22 cellular contexts compared by ENCODE assay signal in the genomic region with DNA sequence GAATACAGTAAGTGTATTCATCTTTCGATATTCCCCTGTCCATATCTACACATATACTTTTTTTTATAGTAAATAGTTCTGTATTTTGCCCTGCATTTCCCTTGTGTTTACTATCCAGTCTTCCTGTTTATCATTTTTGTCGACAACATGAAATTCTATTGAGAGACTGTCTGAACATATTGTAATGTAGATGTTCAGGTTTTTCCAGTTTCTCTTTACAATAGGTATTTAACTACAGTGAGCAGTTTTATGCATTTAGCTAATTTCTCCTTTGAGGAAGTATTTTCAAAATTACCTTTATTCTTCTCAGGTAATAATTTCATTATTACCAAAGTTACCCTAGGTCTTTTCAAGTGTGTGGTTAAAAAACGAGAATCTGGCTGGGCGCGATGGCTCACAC. TPM values are rescaled to one million over a fixed set of nuclear protein-coding genes. Genes with fewer than 3 reads are reported as not detected.
A peak's percentile ranks its signal among the peaks of the same experiment; 100 is the strongest.
DNase-seq lines count a peak whose midpoint lies in the region; TF ChIP-seq lines count a peak whose summit lies in the region.
"Had no signal": no experiment of that assay in that cellular context is flagged by ENCODE, and none has a peak within 500 bp of the region (broad histone marks: within the 10 kb centered on the region; RNA-seq: fewer than 3 reads in every experiment).

No MANE protein-coding gene starts in this region.

- POLR2A ChIA-PET in activated CD4-positive, alpha-beta memory T cell treated with anti-CD3 and anti-CD28 coated beads, Interleukin-2, amount 10 ng/mL, durations not matched to agents 7 days and 5 days (lab: Charles Lee), result interaction anchor here (1.2 to 1.7 kb wide), 3 partner anchors 9 to 15 kb away, joined by 3 to 7 read pairs (median 7); no protein-coding TSS in a partner anchor
- POLR2A ChIA-PET in activated CD4-positive, alpha-beta memory T cell treated with anti-CD3 and anti-CD28 coated beads for 36 hours (lab: Charles Lee), result interaction anchor here (1.7 kb wide), 1 partner anchor 10 kb away, joined by 6 read pairs; no protein-coding TSS in a partner anchor
- POLR2A ChIA-PET in CD4-positive, alpha-beta memory T cell (lab: Charles Lee; ENCODE audit: partially characterized antibody), result interaction anchor here (1.6 to 17.9 kb wide), 4 partner anchors 8 to 64 kb away, joined by 5 to 1203 read pairs (median 119); partner anchors contain the start of genes LIMK2 and PIK3IP1

- H3K9me3 Mint-ChIP-seq in activated CD4-positive, alpha-beta memory T cell treated with anti-CD3 and anti-CD28 coated beads, Interleukin-2, amount 10 ng/mL, durations not matched to agents 7 days and 5 days, result no peaks in the 10 kb centered on the region
- no peaks in the 10 kb centered on the region for H3K9me3 Mint-ChIP-seq in activated CD4-positive, alpha-beta memory T cell treated with anti-CD3 and anti-CD28 coated beads for 36 hours
- H3K9me3 Mint-ChIP-seq in CD4-positive, alpha-beta memory T cell, result no peaks in the 10 kb centered on the region
- H3K9me3 Mint-ChIP-seq in endothelial cell (ENCODE audit: unreplicated experiment), result no peaks in the 10 kb centered on the region
- H3K9me3 Mint-ChIP-seq: activated naive CD8-positive, alpha-beta T cell treated with anti-CD3 and anti-CD28 coated beads, Interleukin-2, amount 10 ng/mL, durations not matched to agents 7 days and 5 days; neural progenitor cell had no signal

- peaks cover 75% of the 10 kb centered on the region for H3K36me3 Mint-ChIP-seq in activated CD4-positive, alpha-beta memory T cell treated with anti-CD3 and anti-CD28 coated beads, Interleukin-2, amount 10 ng/mL, durations not matched to agents 7 days and 5 days (ENCODE audit: low read depth)
- peaks cover 51% of the 10 kb centered on the region for H3K36me3 Mint-ChIP-seq in activated CD4-positive, alpha-beta memory T cell treated with anti-CD3 and anti-CD28 coated beads for 36 hours
- peaks cover 26 to 66% of the 10 kb centered on the region in 2 donors for H3K36me3 Mint-ChIP-seq in CD4-positive, alpha-beta memory T cell
- H3K36me3 Mint-ChIP-seq in endothelial cell (ENCODE audit: low read depth, unreplicated experiment), result peaks cover 65% of the 10 kb centered on the region

- no peak overlapping the region for H3K4me3 Mint-ChIP-seq in activated CD4-positive, alpha-beta memory T cell treated with anti-CD3 and anti-CD28 coated beads, Interleukin-2, amount 10 ng/mL, durations not matched to agents 7 days and 5 days
- no peak overlapping the region for H3K4me3 Mint-ChIP-seq in activated CD4-positive, alpha-beta memory T cell treated with anti-CD3 and anti-CD28 coated beads for 36 hours
- H3K4me3 Mint-ChIP-seq in CD4-positive, alpha-beta memory T cell, result no peak overlapping the region
- peak overlapping the region; percentile 31 for H3K4me3 Mint-ChIP-seq in endothelial cell (ENCODE audit: unreplicated experiment)
- H3K4me3 Mint-ChIP-seq: activated naive CD8-positive, alpha-beta T cell treated with anti-CD3 and anti-CD28 coated beads, Interleukin-2, amount 10 ng/mL, durations not matched to agents 7 days and 5 days; neural progenitor cell had no signal

- no peak overlapping the region for H3K4me3 ChIP-seq in CD4-positive, alpha-beta memory T cell (ENCODE audit: low read length in 2 of 2)
- H3K4me3 ChIP-seq: BLaER1, left lung, neural progenitor cell, thoracic aorta had no signal

- peak overlapping the region; percentile 16 for H3K27ac Mint-ChIP-seq in activated CD4-positive, alpha-beta memory T cell treated with anti-CD3 and anti-CD28 coated beads, Interleukin-2, amount 10 ng/mL, durations not matched to agents 7 days and 5 days
- H3K27ac Mint-ChIP-seq in activated CD4-positive, alpha-beta memory T cell treated with anti-CD3 and anti-CD28 coated beads for 36 hours, result no peak overlapping the region
- peak overlapping the region; percentile 49 to 89 (median 81) for H3K27ac Mint-ChIP-seq in CD4-positive, alpha-beta memory T cell
- no peak overlapping the region for H3K27ac Mint-ChIP-seq in endothelial cell (ENCODE audit: unreplicated experiment)
- H3K27ac Mint-ChIP-seq: neural progenitor cell had no signal

- intact Hi-C loops in activated CD4-positive, alpha-beta memory T cell treated with anti-CD3 and anti-CD28 coated beads for 36 hours (cut with micrococcal nuclease), result loop anchor here (5.0 to 10.0 kb wide), 2 partner anchors 37 to 331 kb away; no protein-coding TSS in a partner anchor
- intact Hi-C loops in CD4-positive, alpha-beta memory T cell (cut with micrococcal nuclease), result no loop called here

- no peak overlapping the region for H3K27ac ChIP-seq in CD4-positive, alpha-beta memory T cell (ENCODE audit: low read depth, low read length)
- H3K27ac ChIP-seq: BLaER1, KMS-11, neural progenitor cell, thoracic aorta had no signal

- H3K4me1 Mint-ChIP-seq in activated CD4-positive, alpha-beta memory T cell treated with anti-CD3 and anti-CD28 coated beads, Interleukin-2, amount 10 ng/mL, durations not matched to agents 7 days and 5 days, result peaks cover 33% of the 10 kb centered on the region
- H3K4me1 Mint-ChIP-seq in activated CD4-positive, alpha-beta memory T cell treated with anti-CD3 and anti-CD28 coated beads for 36 hours (ENCODE audit: low read depth), result peaks cover 47% of the 10 kb centered on the region
- peaks cover 47 to 88% (median 68%) of the 10 kb centered on the region in 4 donors for H3K4me1 Mint-ChIP-seq in CD4-positive, alpha-beta memory T cell
- H3K4me1 Mint-ChIP-seq in endothelial cell (ENCODE audit: unreplicated experiment), result peaks cover 21% of the 10 kb centered on the region

- no peaks in the 10 kb centered on the region for H3K27me3 Mint-ChIP-seq in activated CD4-positive, alpha-beta memory T cell treated with anti-CD3 and anti-CD28 coated beads, Interleukin-2, amount 10 ng/mL, durations not matched to agents 7 days and 5 days
- no peaks in the 10 kb centered on the region for H3K27me3 Mint-ChIP-seq in activated CD4-positive, alpha-beta memory T cell treated with anti-CD3 and anti-CD28 coated beads for 36 hours
- H3K27me3 Mint-ChIP-seq in CD4-positive, alpha-beta memory T cell, result no peaks in the 10 kb centered on the region
- H3K27me3 Mint-ChIP-seq in endothelial cell (ENCODE audit: unreplicated experiment), result peaks cover 15% of the 10 kb centered on the region
- H3K27me3 Mint-ChIP-seq: activated naive CD8-positive, alpha-beta T cell treated with anti-CD3 and anti-CD28 coated beads, Interleukin-2, amount 10 ng/mL, durations not matched to agents 7 days and 5 days had no signal

- H3K4me1 ChIP-seq in CD4-positive, alpha-beta memory T cell (ENCODE audit: insufficient read depth, low read length), result peaks cover 80% of the 10 kb centered on the region
- H3K4me1 ChIP-seq: BLaER1, left lung had no signal

- TF ChIP-seq CTCF in endothelial cell (IDR thresholded peaks at IDR 0.05; ENCODE audit: unreplicated experiment), result no peak

- no peaks in the 10 kb centered on the region for H3K27me3 ChIP-seq in CD4-positive, alpha-beta memory T cell (ENCODE audit: insufficient read depth, low read length)
- H3K27me3 ChIP-seq: BLaER1, left lung, neural progenitor cell had no signal

- CTCF ChIA-PET in activated CD4-positive, alpha-beta memory T cell treated with anti-CD3 and anti-CD28 coated beads, Interleukin-2, amount 10 ng/mL, durations not matched to agents 7 days and 5 days (lab: Charles Lee), result interaction anchor here (6.0 to 6.8 kb wide), 2 partner anchors 9 to 15 kb away, joined by 45 to 59 read pairs; partner anchors contain the start of gene PIK3IP1
- CTCF ChIA-PET in activated CD4-positive, alpha-beta memory T cell treated with anti-CD3 and anti-CD28 coated beads for 36 hours (lab: Charles Lee), result interaction anchor here (0.7 to 6.0 kb wide), 4 partner anchors 14 to 168 kb away, joined by 3 to 79 read pairs (median 9); partner anchors contain the start of genes LIMK2 and SELENOM
- CTCF ChIA-PET in CD4-positive, alpha-beta memory T cell (lab: Charles Lee; ENCODE audit: partially characterized antibody), result interaction anchor here (1.1 to 12.3 kb wide), 5 partner anchors 18 to 168 kb away, joined by 3 to 140 read pairs (median 113); partner anchors contain the start of genes LIMK2 and PIK3IP1

- H3K9me3 ChIP-seq in CD4-positive, alpha-beta memory T cell (ENCODE audit: control insufficient read depth in 1 of 2, low read length in 2 of 2), result no peaks in the 10 kb centered on the region
- H3K9me3 ChIP-seq: BLaER1, left lung, thoracic aorta had no signal

- peaks cover 21% of the 10 kb centered on the region for H3K36me3 ChIP-seq in CD4-positive, alpha-beta memory T cell (ENCODE audit: insufficient read depth, low read length)
- H3K36me3 ChIP-seq: neural progenitor cell had no signal

- DNase-seq in activated CD4-positive, alpha-beta memory T cell treated with anti-CD3 and anti-CD28 coated beads, Interleukin-2, amount 10 ng/mL, durations not matched to agents 7 days and 5 days, result no peak
- no peak for DNase-seq in activated CD4-positive, alpha-beta memory T cell treated with anti-CD3 and anti-CD28 coated beads for 36 hours
- no peak for DNase-seq in CD4-positive, alpha-beta memory T cell
- no peak for DNase-seq in endothelial cell (ENCODE audit: low spot score)
- DNase-seq in renal cortical epithelial cell (ENCODE audit: low read depth), result peak; percentile 21
- DNase-seq in NCI-H2029 treated with DMSO at 0.1 percent for 48 hours (lab: John Stamatoyannopoulos, UW), result no peak
- DNase-seq in NCI-H69 (lab: John Stamatoyannopoulos, UW), result no peak
- DNase-seq in NK-92 treated with Interleukin-12 subunit alpha and Interleukin-12 subunit beta, amount 100 ng/mL, for 24 hours (lab: John Stamatoyannopoulos, UW), result no peak
- DNase-seq: activated CD4-positive, alpha-beta T cell treated with anti-CD3 and anti-CD28 coated beads for 48 hours; activated naive CD8-positive, alpha-beta T cell treated with anti-CD3 and anti-CD28 coated beads, Interleukin-2, amount 10 ng/mL, durations not matched to agents 7 days and 5 days; cerebellar nuclear complex; hippocampal formation; left lung; midbrain; NCI-H1694 treated with DMSO at 0.1 percent for 48 hours; NCI-H345; SHP77 treated with DMSO at 0.1 percent for 48 hours; stimulated activated CD4-positive, alpha-beta T cell treated with anti-CD3 and anti-CD28 coated beads, Interleukin-1b, Interleukin-23, amount 100 ng/mL, for 48 hours had no signal

RNA-seq across cellular contexts. Expression of gene PIK3IP1, which starts 16.7 kb away (rescaled TPM):
- total RNA-seq in activated CD4-positive, alpha-beta memory T cell treated with anti-CD3 and anti-CD28 coated beads, Interleukin-2, amount 10 ng/mL, durations not matched to agents 7 days and 5 days, result 10 to 100 TPM; 56.4 to 57.8 TPM
- 10 to 100 TPM; 18.8 to 19.1 TPM for total RNA-seq in activated CD4-positive, alpha-beta memory T cell treated with anti-CD3 and anti-CD28 coated beads for 36 hours
- total RNA-seq in CD4-positive, alpha-beta memory T cell, result 100 to 1,000 TPM; 399 to 411 TPM
- polyA plus RNA-seq in CD4-positive, alpha-beta memory T cell, result 100 to 1,000 TPM; 418 to 473 TPM
- total RNA-seq in endothelial cell (ENCODE audit: unreplicated experiment) (13.4 TPM), renal cortical epithelial cell (28.5 and 30.9 TPM in 2 replicates)

Comparison
In these comparisons a context has a peak if more than half of its experiments do, and no peak if none do; other contexts are left out.
1. H3K27ac Mint-ChIP-seq: peak in activated CD4-positive, alpha-beta memory T cell treated with anti-CD3 and anti-CD28 coated beads, Interleukin-2, amount 10 ng/mL, durations not matched to agents 7 days and 5 days (single experiment) and CD4-positive, alpha-beta memory T cell (7 of 7); none in activated CD4-positive, alpha-beta memory T cell treated with anti-CD3 and anti-CD28 coated beads for 36 hours (single experiment) and endothelial cell (single experiment).
2. RNA of gene PIK3IP1, which starts 16.7 kb away (total RNA-seq): 399 to 411 TPM in CD4-positive, alpha-beta memory T cell; 56.4 to 57.8 TPM in activated CD4-positive, alpha-beta memory T cell treated with anti-CD3 and anti-CD28 coated beads, Interleukin-2, amount 10 ng/mL, durations not matched to agents 7 days and 5 days, 28.5 to 30.9 TPM in renal cortical epithelial cell, 18.8 to 19.1 TPM in activated CD4-positive, alpha-beta memory T cell treated with anti-CD3 and anti-CD28 coated beads for 36 hours and 13.4 TPM in endothelial cell (single experiment); every median in the first group is over 4 times any median in the second.